Comparison of ENCODE assay signal across 20 cellular contexts in the genomic region with DNA sequence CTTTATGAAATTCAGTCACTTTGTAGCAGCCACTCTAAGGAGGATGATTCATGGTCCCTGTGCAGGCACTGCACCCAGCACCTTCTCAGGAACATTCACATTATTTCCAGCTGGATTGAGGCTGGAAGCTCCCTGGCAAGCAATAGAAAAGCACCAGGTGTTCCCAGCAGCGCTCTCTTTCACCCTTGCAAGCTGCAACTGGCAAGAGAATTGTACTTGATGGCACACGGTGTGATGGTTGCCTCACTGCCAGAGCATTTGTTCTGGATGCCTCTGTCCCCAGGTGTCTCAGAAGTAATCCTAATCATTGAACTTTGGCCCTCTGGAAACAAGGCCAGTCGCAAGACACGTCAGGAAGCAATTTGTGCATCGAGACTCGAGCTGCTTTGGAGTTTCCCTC. TPM values are rescaled to one million over a fixed set of nuclear protein-coding genes. Genes with fewer than 3 reads are reported as not detected.
DNase-seq lines count a peak whose midpoint lies in the region; FAIRE-seq and TF ChIP-seq lines count a peak whose summit lies in the region.
"Had no signal": no experiment of that assay in that cellular context is flagged by ENCODE, and none has a peak within 500 bp of the region (broad histone marks: within the 10 kb centered on the region; RNA-seq: fewer than 3 reads in every experiment).

No MANE protein-coding gene starts in this region.

- H3K27me3 Mint-ChIP-seq in mesothelial cell of epicardium (ENCODE audit: low read depth), result no peaks in the 10 kb centered on the region
- H3K27me3 Mint-ChIP-seq: activated CD8-positive, alpha-beta T cell treated with anti-CD3 and anti-CD28 coated beads for 36 hours; activated naive CD4-positive, alpha-beta T cell treated with anti-CD3 and anti-CD28 coated beads, Interleukin-2, amount 10 ng/mL, durations not matched to agents 7 days and 5 days had no signal

- H3K4me3 ChIP-seq in stomach smooth muscle (ENCODE audit: low read length in 2 of 2), result peak overlapping the region in 1 of 2 donors; percentile 3
- H3K4me3 ChIP-seq: ascending aorta, stomach, upper lobe of right lung had no signal

- H3K4me1 ChIP-seq in stomach smooth muscle (ENCODE audit: control insufficient read depth, insufficient read depth, low read length), result peaks cover 7% of the 10 kb centered on the region
- H3K4me1 ChIP-seq: upper lobe of right lung had no signal

- peaks cover 2% of the 10 kb centered on the region for H3K36me3 Mint-ChIP-seq in mesothelial cell of epicardium

- H3K27ac Mint-ChIP-seq in mesothelial cell of epicardium, result no peak overlapping the region
- H3K27ac Mint-ChIP-seq: activated CD8-positive, alpha-beta T cell treated with anti-CD3 and anti-CD28 coated beads for 36 hours; activated naive CD4-positive, alpha-beta T cell treated with anti-CD3 and anti-CD28 coated beads, Interleukin-2, amount 10 ng/mL, durations not matched to agents 7 days and 5 days had no signal

- H3K9me3 Mint-ChIP-seq in mesothelial cell of epicardium, result peaks cover 18% of the 10 kb centered on the region

- FAIRE-seq in frontal cortex (lab: Jason Lieb, UNC), result no peak
- FAIRE-seq: H54 had no signal

- H3K4me3 Mint-ChIP-seq in mesothelial cell of epicardium, result no peak overlapping the region
- H3K4me3 Mint-ChIP-seq: activated CD8-positive, alpha-beta T cell treated with anti-CD3 and anti-CD28 coated beads for 36 hours; activated naive CD4-positive, alpha-beta T cell treated with anti-CD3 and anti-CD28 coated beads, Interleukin-2, amount 10 ng/mL, durations not matched to agents 7 days and 5 days had no signal

- no peaks in the 10 kb centered on the region for H3K27me3 ChIP-seq in stomach smooth muscle (ENCODE audit: control insufficient read depth in 1 of 2, insufficient read depth in 2 of 2, low read length in 2 of 2)
- H3K27me3 ChIP-seq: ascending aorta, stomach, upper lobe of right lung had no signal

- no peaks in the 10 kb centered on the region for H3K36me3 ChIP-seq in stomach smooth muscle (ENCODE audit: control insufficient read depth in 2 of 2, insufficient read depth in 2 of 2, low read length in 2 of 2)
- H3K36me3 ChIP-seq: ascending aorta, stomach, upper lobe of right lung had no signal

- peaks cover 0 to 5% of the 10 kb centered on the region in 2 donors for H3K9me3 ChIP-seq in stomach smooth muscle (ENCODE audit: control insufficient read depth in 2 of 2, low read length in 2 of 2)
- H3K9me3 ChIP-seq: ascending aorta, upper lobe of right lung had no signal

- no peak overlapping the region for H3K9ac ChIP-seq in stomach smooth muscle (ENCODE audit: low read length in 2 of 2)

- peaks cover 11% of the 10 kb centered on the region for H3K4me1 Mint-ChIP-seq in mesothelial cell of epicardium
- H3K4me1 Mint-ChIP-seq: activated naive CD4-positive, alpha-beta T cell treated with anti-CD3 and anti-CD28 coated beads, Interleukin-2, amount 10 ng/mL, durations not matched to agents 7 days and 5 days had no signal

- POLR2A ChIA-PET in RWPE1 (lab: Yijun Ruan, JAX; ENCODE audit: low non-redundant PET), result no interaction called here

- H3K27ac ChIP-seq in RWPE1 (peak overlapping the region; percentile 88), stomach smooth muscle (ENCODE audit: low read length) (peak overlapping the region; percentile 18)
- H3K27ac ChIP-seq: stomach, upper lobe of right lung had no signal

- CTCF ChIA-PET in RWPE1 (lab: Yijun Ruan, JAX), result no interaction called here

- peak; percentile 24 for DNase-seq in NCI-H1105 treated with DMSO at 0.1 percent for 48 hours (lab: John Stamatoyannopoulos, UW)
- no peak for DNase-seq in NCI-H1105 (lab: John Stamatoyannopoulos, UW)
- no peak for DNase-seq in RWPE1 (ENCODE audit: low spot score)
- DNase-seq in glomerular visceral epithelial cell (ENCODE audit: extremely low spot score), result peak; percentile 47
- no peak for DNase-seq in NCI-H510A (lab: John Stamatoyannopoulos, UW)
- DNase-seq in frontal cortex (ENCODE audit: low spot score in 2 of 2), result no peak
- no peak for DNase-seq in mesothelial cell of epicardium (ENCODE audit: low spot score in 2 of 2, unreplicated experiment in 2 of 2)
- DNase-seq: 8988T; activated CD8-positive, alpha-beta T cell treated with anti-CD3 and anti-CD28 coated beads for 36 hours; activated naive CD4-positive, alpha-beta T cell treated with anti-CD3 and anti-CD28 coated beads, Interleukin-2, amount 10 ng/mL, durations not matched to agents 7 days and 5 days; AML-193; glutamatergic neuron; NCI-H1092 treated with DMSO at 0.1 percent for 48 hours; stimulated activated CD4-positive, alpha-beta T cell treated with anti-CD3 and anti-CD28 coated beads, Interleukin-4, amount 100 ng/mL, for 4 hours; stomach; T1000; upper lobe of right lung had no signal

- TF ChIP-seq CTCF in RWPE1 (conservative IDR thresholded peaks at IDR 0.05; ENCODE audit: low read depth) (no peak), mesothelial cell of epicardium (IDR thresholded peaks at IDR 0.05; ENCODE audit: unreplicated experiment) (no peak)

RNA-seq across cellular contexts. Expression of gene PHACTR2, which starts 24.9 kb away (rescaled TPM):
- total RNA-seq in frontal cortex, result 15.1 TPM
- total RNA-seq in mesothelial cell of epicardium, result 117 to 125 TPM (median 124 TPM) in 3 replicates

Comparison
In these comparisons a context has a peak if more than half of its experiments do, and no peak if none do; other contexts are left out.
1. DNase-seq: peak in NCI-H1105 treated with DMSO at 0.1 percent for 48 hours (single experiment) and glomerular visceral epithelial cell (single experiment); none in NCI-H1105 (single experiment), RWPE1 (single experiment), NCI-H510A (single experiment), frontal cortex (0 of 2) and mesothelial cell of epicardium (0 of 2).